In genomic region chr1:36166938-36167910, GRCh38 we compare ENCODE assay signal across 12 cellular contexts. TPM values are rescaled to one million over a fixed set of nuclear protein-coding genes. Genes with fewer than 3 reads are reported as not detected.
DNase-seq lines count a peak whose midpoint lies in the region; ATAC-seq, FAIRE-seq and TF ChIP-seq lines count a peak whose summit lies in the region.
"Had no signal": no experiment of that assay in that cellular context is flagged by ENCODE, and none has a peak within 500 bp of the region (broad histone marks: within the 10 kb centered on the region; RNA-seq: fewer than 3 reads in every experiment).

No MANE protein-coding gene starts in this region.

- peaks cover 97% of the 10 kb centered on the region for H4K20me1 ChIP-seq in astrocyte (ENCODE audit: insufficient read depth, low read length)

- H3K27ac Mint-ChIP-seq in activated naive CD4-positive, alpha-beta T cell treated with anti-CD3 and anti-CD28 coated beads, Interleukin-2, amount 10 ng/mL, durations not matched to agents 7 days and 5 days: peak overlapping the region; percentile 26
- peak overlapping the region; percentile 4 for H3K27ac Mint-ChIP-seq in astrocyte (ENCODE audit: unreplicated experiment)

- H3K27me3 Mint-ChIP-seq in activated naive CD4-positive, alpha-beta T cell treated with anti-CD3 and anti-CD28 coated beads, Interleukin-2, amount 10 ng/mL, durations not matched to agents 7 days and 5 days: no peaks in the 10 kb centered on the region
- H3K27me3 Mint-ChIP-seq in astrocyte (ENCODE audit: low read depth, unreplicated experiment): no peaks in the 10 kb centered on the region
- H3K27me3 Mint-ChIP-seq: IgD-negative memory B cell had no signal

- H3K9me3 ChIP-seq in astrocyte (ENCODE audit: insufficient read depth, low read depth, low read length): no peaks in the 10 kb centered on the region
- H3K9me3 ChIP-seq: BE2C had no signal

- H3K27ac ChIP-seq in astrocyte (ENCODE audit: low read depth, low read length) (peak overlapping the region; percentile 80), temporal lobe (ENCODE audit: low read depth, low read length) (peak overlapping the region; percentile 14)

- TF ChIP-seq CTCF in astrocyte (IDR thresholded peaks at IDR 0.05; ENCODE audit: insufficient read depth, low read depth, low read length): no peak

- H3K9ac ChIP-seq in astrocyte (ENCODE audit: low read length): peak overlapping the region; percentile 65

- H3K36me3 ChIP-seq in astrocyte (ENCODE audit: insufficient read depth, low read length): peaks cover 30% of the 10 kb centered on the region

- H3K79me2 ChIP-seq in astrocyte (ENCODE audit: insufficient read depth, low read length): peaks cover 97% of the 10 kb centered on the region

- H3K4me3 ChIP-seq in astrocyte (ENCODE audit: insufficient read depth, low read depth, low read length): no peak overlapping the region

- peaks cover 47% of the 10 kb centered on the region for H3K36me3 Mint-ChIP-seq in activated naive CD4-positive, alpha-beta T cell treated with anti-CD3 and anti-CD28 coated beads, Interleukin-2, amount 10 ng/mL, durations not matched to agents 7 days and 5 days
- H3K36me3 Mint-ChIP-seq in astrocyte (ENCODE audit: low read depth, unreplicated experiment): peaks cover 21% of the 10 kb centered on the region

- no peak for FAIRE-seq in astrocyte (lab: Jason Lieb, UNC)

- H3K4me1 ChIP-seq in astrocyte (ENCODE audit: insufficient read depth, low read length): peaks cover 23% of the 10 kb centered on the region
- H3K4me1 ChIP-seq: BE2C had no signal

- no peak overlapping the region for H3K4me3 Mint-ChIP-seq in activated naive CD4-positive, alpha-beta T cell treated with anti-CD3 and anti-CD28 coated beads, Interleukin-2, amount 10 ng/mL, durations not matched to agents 7 days and 5 days
- H3K4me3 Mint-ChIP-seq in astrocyte (ENCODE audit: unreplicated experiment): no peak overlapping the region
- H3K4me3 Mint-ChIP-seq: IgD-negative memory B cell had no signal

- H3K4me2 ChIP-seq in astrocyte (ENCODE audit: low read length): peak overlapping the region; percentile 53

- H3K4me1 Mint-ChIP-seq in activated naive CD4-positive, alpha-beta T cell treated with anti-CD3 and anti-CD28 coated beads, Interleukin-2, amount 10 ng/mL, durations not matched to agents 7 days and 5 days: peaks cover 36% of the 10 kb centered on the region
- peaks cover 40% of the 10 kb centered on the region for H3K4me1 Mint-ChIP-seq in astrocyte (ENCODE audit: low read depth, unreplicated experiment)

- H3K27me3 ChIP-seq in astrocyte (ENCODE audit: insufficient read depth, low read length): no peaks in the 10 kb centered on the region
- H3K27me3 ChIP-seq: BE2C had no signal

- no peaks in the 10 kb centered on the region for H3K9me3 Mint-ChIP-seq in activated naive CD4-positive, alpha-beta T cell treated with anti-CD3 and anti-CD28 coated beads, Interleukin-2, amount 10 ng/mL, durations not matched to agents 7 days and 5 days
- H3K9me3 Mint-ChIP-seq in astrocyte (ENCODE audit: unreplicated experiment): no peaks in the 10 kb centered on the region
- H3K9me3 Mint-ChIP-seq: IgD-negative memory B cell had no signal

- DNase-seq in activated naive CD4-positive, alpha-beta T cell treated with anti-CD3 and anti-CD28 coated beads, Interleukin-2, amount 10 ng/mL, durations not matched to agents 7 days and 5 days: no peak
- DNase-seq in activated naive CD4-positive, alpha-beta T cell treated with anti-CD3 and anti-CD28 coated beads, Interleukin-2, amount 50 U/mL, for 16 hours: no peak
- DNase-seq in astrocyte (ENCODE audit: low read depth) (peak; percentile 60), iris pigment epithelial cell (ENCODE audit: low read depth) (peak; percentile 49), Kasumi-1 (lab: John Stamatoyannopoulos, UW) (no peak)
- no peak for DNase-seq in stimulated activated CD4-positive, alpha-beta T cell treated with anti-CD3 and anti-CD28 coated beads, Interleukin-4, amount 100 ng/mL, for 1 hour
- DNase-seq: BE2C; NK-92 treated with Interleukin-12 subunit alpha and Interleukin-12 subunit beta, amount 100 ng/mL, for 24 hours; stimulated activated naive CD4-positive, alpha-beta T cell treated with Interleukin-2 at 50 U/mL for 16 hours had no signal

- ATAC-seq in GM21381 (IDR thresholded peaks at IDR 0.05; ENCODE audit: unreplicated experiment): no peak

- no peak overlapping the region for H2AFZ ChIP-seq in astrocyte (ENCODE audit: low read depth, low read length)

- CTCF ChIA-PET in activated naive CD4-positive, alpha-beta T cell treated with anti-CD3 and anti-CD28 coated beads, Interleukin-2, amount 10 ng/mL, durations not matched to agents 7 days and 5 days (lab: Charles Lee): interaction anchor here (2.5 to 8.2 kb wide), 2 partner anchors 18 to 20 kb away, joined by 11 to 70 read pairs; partner anchors contain the start of gene TRAPPC3

RNA-seq across cellular contexts. Expression of gene MAP7D1, which starts 11.3 kb away (rescaled TPM):
- 259 and 271 TPM in 2 replicates for total RNA-seq in astrocyte
- 52.9 TPM for total RNA-seq in temporal lobe

RNA-seq across cellular contexts. Expression of gene TRAPPC3, which starts 17.9 kb away (rescaled TPM):
- 87.1 and 87.6 TPM in 2 replicates for total RNA-seq in astrocyte
- 40.8 TPM for total RNA-seq in temporal lobe

RNA-seq across cellular contexts. Expression of gene COL8A2, which starts 42.2 kb away (rescaled TPM):
- total RNA-seq in astrocyte (3.4 and 10.8 TPM in 2 replicates), temporal lobe (0.98 TPM)

RNA-seq across cellular contexts. Expression of gene THRAP3, which starts 57.0 kb away (rescaled TPM):
- 109 and 110 TPM in 2 replicates for total RNA-seq in astrocyte
- 69.8 TPM for total RNA-seq in temporal lobe

Comparison
In these comparisons a context has a peak if more than half of its experiments do, and no peak if none do; other contexts are left out.
1. DNase-seq: peak in astrocyte (single experiment) and iris pigment epithelial cell (single experiment); none in activated naive CD4-positive, alpha-beta T cell treated with anti-CD3 and anti-CD28 coated beads, Interleukin-2, amount 10 ng/mL, durations not matched to agents 7 days and 5 days (single experiment), activated naive CD4-positive, alpha-beta T cell treated with anti-CD3 and anti-CD28 coated beads, Interleukin-2, amount 50 U/mL, for 16 hours (single experiment), stimulated activated CD4-positive, alpha-beta T cell treated with anti-CD3 and anti-CD28 coated beads, Interleukin-4, amount 100 ng/mL, for 1 hour (single experiment) and Kasumi-1 (0 of 2).